Comparison of ENCODE assay signal across 8 cellular contexts in genomic region chr1:29849038-29849750, GRCh38.
DNase-seq lines count a peak whose midpoint lies in the region; ATAC-seq and TF ChIP-seq lines count a peak whose summit lies in the region.

No MANE protein-coding gene starts in this region.

- POLR2A ChIA-PET in activated CD4-positive, alpha-beta memory T cell treated with anti-CD3 and anti-CD28 coated beads for 36 hours (lab: Charles Lee): no interaction called here

- CTCF ChIA-PET in activated CD4-positive, alpha-beta memory T cell treated with anti-CD3 and anti-CD28 coated beads for 36 hours (lab: Charles Lee): interaction anchor here (0.6 to 1.5 kb wide), 5 partner anchors 11 to 352 kb away, joined by 3 to 4 read pairs (median 4); no protein-coding TSS in a partner anchor

- ATAC-seq in GM18867 (IDR thresholded peaks at IDR 0.05; ENCODE audit: unreplicated experiment) (no peak), HG03342 (IDR thresholded peaks at IDR 0.05; ENCODE audit: unreplicated experiment) (no peak)

- H3K36me3 Mint-ChIP-seq in activated CD4-positive, alpha-beta memory T cell treated with anti-CD3 and anti-CD28 coated beads for 36 hours: no peaks in the 10 kb centered on the region

- H3K4me1 Mint-ChIP-seq in activated CD4-positive, alpha-beta memory T cell treated with anti-CD3 and anti-CD28 coated beads for 36 hours (ENCODE audit: low read depth): no peaks in the 10 kb centered on the region

- H3K9me3 Mint-ChIP-seq in activated CD4-positive, alpha-beta memory T cell treated with anti-CD3 and anti-CD28 coated beads for 36 hours: no peaks in the 10 kb centered on the region

- TF ChIP-seq CTCF in fibroblast of the aortic adventitia (IDR thresholded peaks at IDR 0.05; ENCODE audit: insufficient read depth, low read length): peak; percentile 51

- H3K4me3 ChIP-seq in fibroblast of the aortic adventitia (ENCODE audit: low read depth, low read length): no peak overlapping the region

- DNase-seq in activated naive CD4-positive, alpha-beta T cell treated with Interleukin-2 at 50 U/mL for 16 hours: peak; percentile 21
- no peak for DNase-seq in activated naive CD4-positive, alpha-beta T cell (lab: John Stamatoyannopoulos, UW)
- DNase-seq in NCI-H1092 (lab: John Stamatoyannopoulos, UW) (peak; percentile 57), fibroblast of the aortic adventitia (ENCODE audit: low read depth) (peak; percentile 38)
- DNase-seq in activated CD4-positive, alpha-beta memory T cell treated with anti-CD3 and anti-CD28 coated beads for 36 hours: peak; percentile 48
- peak; percentile 6 for DNase-seq in stimulated activated CD4-positive, alpha-beta T cell treated with anti-CD3 and anti-CD28 coated beads, Interleukin-12 subunit alpha, Interleukin-12 subunit beta, amount 100 ng/mL, for 4 hours

- H3K4me3 Mint-ChIP-seq in activated CD4-positive, alpha-beta memory T cell treated with anti-CD3 and anti-CD28 coated beads for 36 hours: no peak overlapping the region

- intact Hi-C loops in activated CD4-positive, alpha-beta memory T cell treated with anti-CD3 and anti-CD28 coated beads for 36 hours (cut with micrococcal nuclease): no loop called here

- peaks cover 10% of the 10 kb centered on the region for H3K27me3 Mint-ChIP-seq in activated CD4-positive, alpha-beta memory T cell treated with anti-CD3 and anti-CD28 coated beads for 36 hours

- no peak overlapping the region for H3K27ac Mint-ChIP-seq in activated CD4-positive, alpha-beta memory T cell treated with anti-CD3 and anti-CD28 coated beads for 36 hours

Comparison
In these comparisons a context has a peak if more than half of its experiments do, and no peak if none do; other contexts are left out.
1. DNase-seq: peak in activated naive CD4-positive, alpha-beta T cell treated with Interleukin-2 at 50 U/mL for 16 hours (single experiment), NCI-H1092 (single experiment), activated CD4-positive, alpha-beta memory T cell treated with anti-CD3 and anti-CD28 coated beads for 36 hours (single experiment), fibroblast of the aortic adventitia (single experiment) and stimulated activated CD4-positive, alpha-beta T cell treated with anti-CD3 and anti-CD28 coated beads, Interleukin-12 subunit alpha, Interleukin-12 subunit beta, amount 100 ng/mL, for 4 hours (single experiment); none in activated naive CD4-positive, alpha-beta T cell (0 of 4).